25 cellular contexts compared by ENCODE assay signal in the genomic region with DNA sequence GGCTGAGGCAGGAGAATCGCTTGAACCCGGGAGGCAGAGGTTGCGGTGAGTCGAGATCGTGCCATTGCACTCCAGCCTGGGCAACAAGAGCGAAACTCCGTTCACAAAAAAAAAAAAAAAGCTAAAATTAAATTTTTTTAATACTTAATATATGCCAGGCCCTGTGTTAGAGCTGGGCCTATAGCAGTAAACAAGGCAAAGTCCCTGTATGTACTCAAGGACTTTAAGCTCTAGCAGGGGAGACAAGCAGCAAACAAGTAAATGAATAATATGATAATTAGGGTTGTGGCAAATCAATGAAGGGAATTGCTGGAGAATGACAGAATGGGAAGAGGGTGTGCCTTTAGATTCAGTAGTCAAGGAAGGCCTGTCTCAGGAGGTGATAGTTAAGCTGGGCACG.
"Had no signal": no experiment of that assay in that cellular context is flagged by ENCODE, and none has a peak within 500 bp of the region (broad histone marks: within the 10 kb centered on the region; RNA-seq: fewer than 3 reads in every experiment).

No MANE protein-coding gene starts in this region.

- H3K79me2 ChIP-seq: hepatocyte had no signal

- H3K9me3 ChIP-seq: gastrocnemius medialis, ovary, psoas muscle, thoracic aorta, tibial nerve, upper lobe of left lung had no signal

- DNase-seq: central memory CD4-positive, alpha-beta T cell; effector CD4-positive, alpha-beta T cell; foreskin fibroblast; gastrocnemius medialis; left cardiac atrium; mesenchymal stem cell; naive thymus-derived CD8-positive, alpha-beta T cell; nucleus accumbens; ovary; psoas muscle; right cardiac atrium; stimulated activated CD4-positive, alpha-beta T cell treated with anti-CD3 and anti-CD28 coated beads, Interleukin-15, amount 100 ng/mL, for 24 hours; stimulated activated CD4-positive, alpha-beta T cell treated with anti-CD3 and anti-CD28 coated beads, Interleukin-2, amount 100 ng/mL, for 48 hours; stimulated activated naive B cell treated with anti-CD40 and anti-IgM and Interleukin-4, amounts not matched to agents 10 μg/mL and 1 μg/mL and 100 μg/mL, for 72 hours; upper lobe of left lung had no signal

- FAIRE-seq: colon, islet of Langerhans, urothelium cell line had no signal

- H3K27ac ChIP-seq: dorsolateral prefrontal cortex, epithelial cell of prostate, gastrocnemius medialis, hepatocyte, ovary, psoas muscle, skin epidermis, thoracic aorta, tibial nerve, upper lobe of left lung had no signal

- H3K36me3 Mint-ChIP-seq: naive thymus-derived CD8-positive, alpha-beta T cell; stimulated activated naive B cell treated with anti-CD40 and anti-IgM and Interleukin-4, amounts not matched to agents 10 μg/mL and 1 μg/mL and 100 μg/mL, for 72 hours had no signal

- H3K4me3 Mint-ChIP-seq: naive thymus-derived CD8-positive, alpha-beta T cell; stimulated activated naive B cell treated with anti-CD40 and anti-IgM and Interleukin-4, amounts not matched to agents 10 μg/mL and 1 μg/mL and 100 μg/mL, for 72 hours; stimulated activated naive CD8-positive, alpha-beta T cell treated with anti-CD3 and anti-CD28 coated beads, Interleukin-15, Interleukin-2, amounts not matched to agents 100 ng/mL and 50 ng/mL, for 24 hours had no signal

- H3K36me3 ChIP-seq: gastrocnemius medialis, ovary, thoracic aorta, tibial nerve, upper lobe of left lung had no signal

- H3K27me3 ChIP-seq: dorsolateral prefrontal cortex, gastrocnemius medialis, hepatocyte, ovary, tibial nerve, upper lobe of left lung had no signal

- H3K4me1 ChIP-seq: gastrocnemius medialis, psoas muscle, tibial nerve, upper lobe of left lung had no signal

- H3K4me3 ChIP-seq: dorsolateral prefrontal cortex, gastrocnemius medialis, hepatocyte, ovary, psoas muscle, skin epidermis, thoracic aorta, tibial nerve, upper lobe of left lung had no signal

- ATAC-seq: gastrocnemius medialis; left cardiac atrium; naive thymus-derived CD8-positive, alpha-beta T cell; psoas muscle; stimulated activated naive B cell treated with anti-CD40 and anti-IgM and Interleukin-4, amounts not matched to agents 10 μg/mL and 1 μg/mL and 100 μg/mL, for 72 hours had no signal

- H2AFZ ChIP-seq: hepatocyte had no signal

- H3K27me3 Mint-ChIP-seq: naive thymus-derived CD8-positive, alpha-beta T cell; stimulated activated naive CD8-positive, alpha-beta T cell treated with anti-CD3 and anti-CD28 coated beads, Interleukin-15, Interleukin-2, amounts not matched to agents 100 ng/mL and 50 ng/mL, for 24 hours had no signal

- H3K9me3 Mint-ChIP-seq: stimulated activated naive CD8-positive, alpha-beta T cell treated with anti-CD3 and anti-CD28 coated beads, Interleukin-15, Interleukin-2, amounts not matched to agents 100 ng/mL and 50 ng/mL, for 24 hours had no signal

- H3K4me2 ChIP-seq: hepatocyte had no signal

- H3K27ac Mint-ChIP-seq: naive thymus-derived CD8-positive, alpha-beta T cell; stimulated activated naive B cell treated with anti-CD40 and anti-IgM and Interleukin-4, amounts not matched to agents 10 μg/mL and 1 μg/mL and 100 μg/mL, for 72 hours; stimulated activated naive CD8-positive, alpha-beta T cell treated with anti-CD3 and anti-CD28 coated beads, Interleukin-15, Interleukin-2, amounts not matched to agents 100 ng/mL and 50 ng/mL, for 24 hours had no signal
